ENCODE assay signal across 8 cellular contexts in genomic region chr4:77156912-77157858, GRCh38. TPM values are rescaled to one million over a fixed set of nuclear protein-coding genes. Genes with fewer than 3 reads are reported as not detected.
A peak's percentile ranks its signal among the peaks of the same experiment; 100 is the strongest.
DNase-seq lines count a peak whose midpoint lies in the region; ATAC-seq and TF ChIP-seq lines count a peak whose summit lies in the region.

A gene with protein sequence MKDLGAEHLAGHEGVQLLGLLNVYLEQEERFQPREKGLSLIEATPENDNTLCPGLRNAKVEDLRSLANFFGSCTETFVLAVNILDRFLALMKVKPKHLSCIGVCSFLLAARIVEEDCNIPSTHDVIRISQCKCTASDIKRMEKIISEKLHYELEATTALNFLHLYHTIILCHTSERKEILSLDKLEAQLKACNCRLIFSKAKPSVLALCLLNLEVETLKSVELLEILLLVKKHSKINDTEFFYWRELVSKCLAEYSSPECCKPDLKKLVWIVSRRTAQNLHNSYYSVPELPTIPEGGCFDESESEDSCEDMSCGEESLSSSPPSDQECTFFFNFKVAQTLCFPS (plus strand): TSS chr4:77157207. CDS start chr4:77158533, 1,326 bp downstream.

- 0 out of 2 replicates have a peak, but pooled peaks cover 5% of the 10 kb centered on the region for H4K20me1 ChIP-seq in DND-41 (ENCODE audit: insufficient read depth, low read length)
- H4K20me1 ChIP-seq in GM23248 (ENCODE audit: insufficient read depth), result no peaks in the 10 kb centered on the region; the same call in 1 of the 2 replicates
- H4K20me1 ChIP-seq in Loucy (ENCODE audit: insufficient read depth, low read length, poor library complexity, severe bottlenecking), result peaks cover 44% of the 10 kb centered on the region

- no peaks in the 10 kb centered on the region for H3K36me3 Mint-ChIP-seq in activated naive CD4-positive, alpha-beta T cell treated with anti-CD3 and anti-CD28 coated beads, Interleukin-2, amount 50 U/mL, for 24 hours

- no peaks in the 10 kb centered on the region for H3K9me3 Mint-ChIP-seq in activated naive CD4-positive, alpha-beta T cell treated with anti-CD3 and anti-CD28 coated beads, Interleukin-2, amount 50 U/mL, for 24 hours

- intact Hi-C loops in head of caudate nucleus (cut with DNase I), result loop anchor here (5.0 to 10.0 kb wide), 2 partner anchors 80 to 202 kb away; partner anchors contain the start of gene CCNI
- intact Hi-C loops in tibial artery (cut with DNase I; ENCODE audit: low total_unique reads), result loop anchor here (5.0 kb wide), 3 partner anchors 55 to 210 kb away; partner anchors contain the start of genes CCNI and SEPTIN11

- H2AFZ ChIP-seq in DND-41 (ENCODE audit: low read depth, low read length) (peak within 1 kb of the TSS; percentile 94), GM23248 (peak within 1 kb of the TSS; percentile 96), Loucy (ENCODE audit: low read length) (peak within 1 kb of the TSS; percentile 87), parathyroid adenoma (peak within 1 kb of the TSS; percentile 94)

- H3F3A ChIP-seq in GM23248 (ENCODE audit: insufficient read depth), result no peaks in the 10 kb centered on the region
- H3F3A ChIP-seq in Loucy (ENCODE audit: low read depth), result no peaks in the 10 kb centered on the region; the same call in 1 of the 2 replicates

- 0 to 1% methylated on average over 61 to 94 of the region's 94 CpGs for WGBS in GM23248 (ENCODE audit: low coverage in 1 of 2, low lambda C conversion rate in 2 of 2, missing lambda C conversion rate in 2 of 2), 2 experiments

- in situ Hi-C loops in GM23248 (cut with MboI), result no loop called here

- H3K4me2 ChIP-seq in DND-41 (ENCODE audit: insufficient read depth, low read length) (peak within 1 kb of the TSS; percentile 87), GM23248 (ENCODE audit: unreplicated experiment) (peak within 1 kb of the TSS; percentile 95), Loucy (ENCODE audit: low read depth, low read length, poor library complexity, severe bottlenecking) (peak within 1 kb of the TSS; percentile 93), parathyroid adenoma (ENCODE audit: low read length) (peak within 1 kb of the TSS; percentile 87)

- H3K4me3 ChIP-seq in DND-41 (ENCODE audit: low read depth in 1 of 2, low read length in 2 of 2) (peak within 1 kb of the TSS; percentile 84 to 99), GM23248 (peak within 1 kb of the TSS; percentile 99), Loucy (ENCODE audit: low read length, poor library complexity, severe bottlenecking) (peak within 1 kb of the TSS; percentile 82), parathyroid adenoma (ENCODE audit: low read depth, low read length) (peak within 1 kb of the TSS; percentile 84), tibial artery (peak within 1 kb of the TSS; percentile 86 to 99)

- H3K79me2 ChIP-seq in DND-41 (ENCODE audit: insufficient read depth, low read length) (peaks cover 40% of the 10 kb centered on the region), GM23248 (ENCODE audit: insufficient read depth) (peaks cover 28% of the 10 kb centered on the region), Loucy (ENCODE audit: insufficient read depth, low read length) (peaks cover 56% of the 10 kb centered on the region), parathyroid adenoma (no peaks in the 10 kb centered on the region)

- DNase-seq in DND-41 (peak; percentile 93), GM23248 (peak; percentile 96), head of caudate nucleus (peak in 41 of 42 donors; percentile 64 to 93 (median 83)), tibial artery (peak; percentile 89 to 94)

- peak within 1 kb of the TSS; percentile 96 for H3K27ac Mint-ChIP-seq in activated naive CD4-positive, alpha-beta T cell treated with anti-CD3 and anti-CD28 coated beads, Interleukin-2, amount 50 U/mL, for 24 hours

- H3K9me2 ChIP-seq in GM23248 (ENCODE audit: insufficient read depth) (no peaks in the 10 kb centered on the region), Loucy (replicated peaks; ENCODE audit: low read depth, low read length) (no peaks in the 10 kb centered on the region)

- ATAC-seq in DND-41 (ENCODE audit: insufficient read depth, low read depth) (peak; percentile 53), SK-N-SH treated with all-trans-retinoic acid at 6 μM for 48 hours (peak; percentile 41)

- H3K27ac ChIP-seq in DND-41 (ENCODE audit: low read length) (peak within 1 kb of the TSS; percentile 100), GM23248 (peak within 1 kb of the TSS; percentile 87), parathyroid adenoma (peak within 1 kb of the TSS; percentile 95), tibial artery (peak within 1 kb of the TSS; percentile 98 to 100)

- H3K27me3 Mint-ChIP-seq in activated naive CD4-positive, alpha-beta T cell treated with anti-CD3 and anti-CD28 coated beads, Interleukin-2, amount 50 U/mL, for 24 hours, result no peaks in the 10 kb centered on the region

- H3K27me3 ChIP-seq in DND-41 (ENCODE audit: insufficient read depth, low read length, poor library complexity) (no peaks in the 10 kb centered on the region), GM23248 (replicated peaks; ENCODE audit: insufficient read depth) (no peaks in the 10 kb centered on the region), Loucy (ENCODE audit: insufficient read depth, low read length, poor library complexity, severe bottlenecking) (no peaks in the 10 kb centered on the region), parathyroid adenoma (ENCODE audit: control insufficient read depth, insufficient read depth, low read length) (no peaks in the 10 kb centered on the region), tibial artery (no peaks in the 10 kb centered on the region)

- TF ChIP-seq CTCF in DND-41 (IDR thresholded peaks at IDR 0.05; ENCODE audit: borderline replicate concordance, extremely low read depth, low read length, poor library complexity, severe bottlenecking), result no peak
- no peak for TF ChIP-seq CTCF in Loucy (conservative IDR thresholded peaks at IDR 0.05; ENCODE audit: low read length)
- no peak for TF ChIP-seq CTCF in parathyroid adenoma (IDR thresholded peaks at IDR 0.05)
- TF ChIP-seq CTCF in tibial artery (IDR thresholded peaks at IDR 0.05), result peak in 1 of 2 experiments; percentile 31

- H3K36me3 ChIP-seq in DND-41 (ENCODE audit: insufficient read depth, low read length) (peaks cover 46% of the 10 kb centered on the region), GM23248 (ENCODE audit: low read depth) (peaks cover 27% of the 10 kb centered on the region), Loucy (ENCODE audit: insufficient read depth, low read length) (peaks cover 28% of the 10 kb centered on the region), parathyroid adenoma (ENCODE audit: control insufficient read depth, insufficient read depth, low read length) (no peaks in the 10 kb centered on the region), tibial artery (peaks cover 12 to 16% (median 12%) of the 10 kb centered on the region in 3 donors)

- H3K9me3 ChIP-seq in DND-41 (ENCODE audit: insufficient read depth, low read length, severe bottlenecking) (no peaks in the 10 kb centered on the region), GM23248 (ENCODE audit: low read depth) (no peaks in the 10 kb centered on the region), Loucy (ENCODE audit: insufficient read depth, low read depth, low read length) (no peaks in the 10 kb centered on the region), parathyroid adenoma (ENCODE audit: control insufficient read depth, low read length) (no peaks in the 10 kb centered on the region), tibial artery (no peaks in the 10 kb centered on the region)

- H3K9ac ChIP-seq in DND-41 (ENCODE audit: low read depth, low read length) (peak within 1 kb of the TSS; percentile 99), GM23248 (peak within 1 kb of the TSS; percentile 95), Loucy (ENCODE audit: low read depth, low read length, poor library complexity, severe bottlenecking) (peak within 1 kb of the TSS; percentile 97), parathyroid adenoma (peak within 1 kb of the TSS; percentile 91)

- H3K4me1 ChIP-seq in DND-41 (ENCODE audit: insufficient read depth, low read length), result peaks cover 38% of the 10 kb centered on the region
- H3K4me1 ChIP-seq in GM23248 (ENCODE audit: insufficient read depth), result peaks cover 12% of the 10 kb centered on the region
- peaks cover 62% of the 10 kb centered on the region for H3K4me1 ChIP-seq in Loucy (ENCODE audit: insufficient read depth, low read length, poor library complexity, severe bottlenecking)
- H3K4me1 ChIP-seq in parathyroid adenoma, result peaks cover 16% of the 10 kb centered on the region
- peaks cover 0 to 26% (median 6%) of the 10 kb centered on the region in 4 donors for H3K4me1 ChIP-seq in tibial artery

- peaks cover 34% of the 10 kb centered on the region for H3K4me1 Mint-ChIP-seq in activated naive CD4-positive, alpha-beta T cell treated with anti-CD3 and anti-CD28 coated beads, Interleukin-2, amount 50 U/mL, for 24 hours

- H3K4me3 Mint-ChIP-seq in activated naive CD4-positive, alpha-beta T cell treated with anti-CD3 and anti-CD28 coated beads, Interleukin-2, amount 50 U/mL, for 24 hours, result peak within 1 kb of the TSS; percentile 96

TF ChIP-seq in SK-N-SH treated with all-trans-retinoic acid at 6 μM for 48 hours, 23 proteins besides CTCF, POLR2A, EP300 and RAD21 (continues in another document):
- peak; percentile 77 for TF ChIP-seq PATZ1 (CRISPR knock-in tag; IDR thresholded peaks at IDR 0.05; ENCODE audit: borderline replicate concordance)

RNA-seq across cellular contexts. Expression of the gene that starts here (rescaled TPM):
- 34.0 and 40.0 TPM in 2 replicates for total RNA-seq in GM23248 (2014; rRNA removed; shearing (Covaris generic))
- 31.2 and 32.6 TPM in 2 replicates for polyA plus RNA-seq in GM23248 (2016; fragmentation: Nextera tagmentation; extraction: Ambion mirVana)

Comparison
In these comparisons a context has a peak if more than half of its experiments do, and no peak if none do; other contexts are left out.
1. Peak in every context shown above with its lines: DNase-seq, ATAC-seq, H3K4me3 ChIP-seq and H3K27ac ChIP-seq.